Comparison of ENCODE assay signal across 16 cellular contexts in the genomic region with DNA sequence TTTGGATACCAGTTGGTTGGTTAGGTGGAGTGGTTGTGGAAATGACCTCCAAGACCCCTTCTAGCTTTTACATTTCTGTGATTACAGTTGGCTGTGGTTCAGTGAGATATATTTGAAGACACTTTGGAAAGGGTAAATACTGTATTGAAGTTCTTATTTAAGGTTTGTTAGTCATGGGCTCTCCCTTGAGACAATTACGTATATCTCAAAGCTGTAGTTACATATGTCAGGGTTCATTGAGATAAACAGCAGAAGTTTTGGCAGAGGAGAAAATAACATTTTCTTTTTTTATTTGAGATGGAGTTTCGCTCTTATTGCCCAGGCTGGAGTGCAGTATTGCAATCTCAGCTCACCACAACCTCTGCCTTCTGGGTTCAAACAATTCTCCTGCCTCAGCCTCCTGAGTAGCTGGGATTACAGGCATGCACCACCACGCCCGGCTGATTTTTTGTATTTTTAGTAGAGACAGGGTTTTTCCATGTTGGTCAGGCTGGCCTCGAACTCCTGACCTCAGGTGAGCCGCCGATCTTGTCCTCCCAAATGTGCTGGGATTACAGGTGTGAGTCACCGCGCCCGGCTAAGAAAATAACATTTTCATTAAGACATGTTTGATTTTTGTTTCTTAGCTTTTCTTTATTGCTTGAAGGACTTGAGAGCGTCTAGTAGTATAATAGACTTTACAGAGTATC. TPM values are rescaled to one million over a fixed set of nuclear protein-coding genes. Genes with fewer than 3 reads are reported as not detected.
DNase-seq lines count a peak whose midpoint lies in the region; ATAC-seq and TF ChIP-seq lines count a peak whose summit lies in the region.
"Had no signal": no experiment of that assay in that cellular context is flagged by ENCODE, and none has a peak within 500 bp of the region (broad histone marks: within the 10 kb centered on the region; RNA-seq: fewer than 3 reads in every experiment).

No MANE protein-coding gene starts in this region.

- H3K4me3 ChIP-seq in NB4 (ENCODE audit: low read depth, low read length) (peak overlapping the region; percentile 97), psoas muscle (peak overlapping the region; percentile 82), dorsolateral prefrontal cortex (peak overlapping the region in 6 of 59 donors; percentile 64 to 91 (median 88))

- H3K9me3 ChIP-seq in psoas muscle, result no peaks in the 10 kb centered on the region
- H3K9me3 ChIP-seq: heart right ventricle, thyroid gland had no signal

- 75 to 78% (median 75%) methylated on average over 11 of the region's 11 CpGs for WGBS in psoas muscle, 3 donors

- DNase-seq in T-helper 1 cell (no peak), NB4 (ENCODE audit: low read depth) (no peak), psoas muscle (no peak), NCI-H1417 (lab: John Stamatoyannopoulos, UW) (no peak), dorsolateral prefrontal cortex (no peak)
- no peak for DNase-seq in central memory CD8-positive, alpha-beta T cell (ENCODE audit: low spot score in 2 of 2)
- no peak for DNase-seq in central memory CD4-positive, alpha-beta T cell
- DNase-seq: activated CD8-positive, alpha-beta memory T cell treated with anti-CD3 and anti-CD28 coated beads for 24 hours; GF-D8; heart right ventricle; NCI-H2107; Right ventricle myocardium superior; stimulated activated CD4-positive, alpha-beta T cell treated with anti-CD3 and anti-CD28 coated beads, Interleukin-1b, Interleukin-23, amount 100 ng/mL, for 48 hours; thyroid gland had no signal

- H3K4me1 ChIP-seq in psoas muscle, result peaks cover 50% of the 10 kb centered on the region

- no peaks in the 10 kb centered on the region for H3K27me3 Mint-ChIP-seq in T-helper 1 cell treated with Interleukin-12 subunit alpha and Interleukin-12 subunit beta and Interleukin-4 antibody, amounts not matched to agents 30 μg/mL and 1 μg/mL, for 36 hours (ENCODE audit: low read depth)
- H3K27me3 Mint-ChIP-seq in central memory CD8-positive, alpha-beta T cell, result no peaks in the 10 kb centered on the region

- peak overlapping the region; percentile 89 for H3K27ac ChIP-seq in psoas muscle
- H3K27ac ChIP-seq in dorsolateral prefrontal cortex, result no peak overlapping the region
- H3K27ac ChIP-seq: heart right ventricle, thyroid gland had no signal

- H3K4me3 Mint-ChIP-seq in T-helper 1 cell treated with Interleukin-12 subunit alpha and Interleukin-12 subunit beta and Interleukin-4 antibody, amounts not matched to agents 30 μg/mL and 1 μg/mL, for 36 hours, result peak overlapping the region; percentile 95
- H3K4me3 Mint-ChIP-seq in central memory CD8-positive, alpha-beta T cell, result peak overlapping the region; percentile 91

- intact Hi-C loops in psoas muscle (cut with DNase I) (no loop called here), dorsolateral prefrontal cortex (cut with DNase I) (no loop called here)

- H3K36me3 ChIP-seq in psoas muscle (ENCODE audit: insufficient read depth in 1 of 2, low read depth in 1 of 2), result peaks cover 0 to 4% of the 10 kb centered on the region in 2 donors
- H3K36me3 ChIP-seq: thyroid gland had no signal

- peaks cover 10% of the 10 kb centered on the region for H3K36me3 Mint-ChIP-seq in T-helper 1 cell treated with Interleukin-12 subunit alpha and Interleukin-12 subunit beta and Interleukin-4 antibody, amounts not matched to agents 30 μg/mL and 1 μg/mL, for 36 hours (ENCODE audit: low read depth)
- H3K36me3 Mint-ChIP-seq in central memory CD8-positive, alpha-beta T cell (ENCODE audit: insufficient read depth), result peaks cover 16% of the 10 kb centered on the region

- peaks cover 47% of the 10 kb centered on the region for H3K4me1 Mint-ChIP-seq in T-helper 1 cell treated with Interleukin-12 subunit alpha and Interleukin-12 subunit beta and Interleukin-4 antibody, amounts not matched to agents 30 μg/mL and 1 μg/mL, for 36 hours (ENCODE audit: low read depth)
- H3K4me1 Mint-ChIP-seq in central memory CD8-positive, alpha-beta T cell, result peaks cover 62% of the 10 kb centered on the region

- no peaks in the 10 kb centered on the region for H3K9me3 Mint-ChIP-seq in T-helper 1 cell treated with Interleukin-12 subunit alpha and Interleukin-12 subunit beta and Interleukin-4 antibody, amounts not matched to agents 30 μg/mL and 1 μg/mL, for 36 hours
- H3K9me3 Mint-ChIP-seq in central memory CD8-positive, alpha-beta T cell, result no peaks in the 10 kb centered on the region

- H3K27me3 ChIP-seq in psoas muscle (ENCODE audit: insufficient read depth in 3 of 3, low read length in 2 of 3), result no peaks in the 10 kb centered on the region
- no peaks in the 10 kb centered on the region for H3K27me3 ChIP-seq in dorsolateral prefrontal cortex
- H3K27me3 ChIP-seq: heart right ventricle, thyroid gland had no signal

- no peak for ATAC-seq in central memory CD8-positive, alpha-beta T cell (replicated peaks; ENCODE audit: extremely low read depth, poor library complexity, severe bottlenecking)
- ATAC-seq in psoas muscle, result no peak
- ATAC-seq: heart right ventricle had no signal

- no peak for TF ChIP-seq CTCF in NB4 (IDR thresholded peaks at IDR 0.05; ENCODE audit: low read depth, low read length)
- no peak for TF ChIP-seq CTCF in psoas muscle (IDR thresholded peaks at IDR 0.05)
- no peak for TF ChIP-seq CTCF in dorsolateral prefrontal cortex (IDR thresholded peaks at IDR 0.05 in 54 of 56, conservative IDR thresholded peaks at IDR 0.05 in 2 of 56; ENCODE audit: low read depth in 1 of 56, partially characterized antibody in 56 of 56)

- H3K27ac Mint-ChIP-seq in T-helper 1 cell treated with Interleukin-12 subunit alpha and Interleukin-12 subunit beta and Interleukin-4 antibody, amounts not matched to agents 30 μg/mL and 1 μg/mL, for 36 hours, result no peak overlapping the region
- H3K27ac Mint-ChIP-seq in central memory CD8-positive, alpha-beta T cell (ENCODE audit: low read depth), result no peak overlapping the region

- TF ChIP-seq POLR2A in NB4 (IDR thresholded peaks at IDR 0.05; ENCODE audit: extremely low read depth, insufficient read length), result no peak

RNA-seq across cellular contexts. Expression of a gene that starts 1.9 kb away (rescaled TPM):
- total RNA-seq in psoas muscle (10 to 100 TPM; 23.0 to 29.7 (median 27.0) TPM), dorsolateral prefrontal cortex (10 to 100 TPM; 25.6 to 48.0 (median 34.6) TPM)
- polyA plus RNA-seq in psoas muscle, result 10 to 100 TPM; 24.1 to 51.7 (median 36.3) TPM

RNA-seq across cellular contexts. Expression of a gene that starts 2.3 kb away (rescaled TPM):
- total RNA-seq in psoas muscle (1 to 10 TPM; 1.3 to 3.9 (median 1.6) TPM), dorsolateral prefrontal cortex (10 to 100 TPM in 58 of 120 experiments, 1 to 10 TPM in 62; 4.0 to 15.7 (median 9.8) TPM)
- 1 to 10 TPM in 1 of 3 donors, under 1 TPM in 2; 0.82 to 2.8 (median 0.86) TPM for polyA plus RNA-seq in psoas muscle

RNA-seq across cellular contexts. Expression of a gene that starts 52.4 kb away (rescaled TPM):
- not detected for total RNA-seq in psoas muscle
- polyA plus RNA-seq in psoas muscle, result not detected
- not detected for total RNA-seq in dorsolateral prefrontal cortex
- total RNA-seq: cerebellum, heart right ventricle, Right ventricle myocardium superior, thyroid gland had no signal
- polyA plus RNA-seq: heart right ventricle had no signal
